Comparison of ENCODE assay signal across 23 cellular contexts in genomic region chr15:78243076-78243475, GRCh38. TPM values are rescaled to one million over a fixed set of nuclear protein-coding genes. Genes with fewer than 3 reads are reported as not detected.
"Had no signal": no experiment of that assay in that cellular context is flagged by ENCODE, and none has a peak within 500 bp of the region (broad histone marks: within the 10 kb centered on the region; RNA-seq: fewer than 3 reads in every experiment).

No MANE protein-coding gene starts in this region.

- H3K4me1 ChIP-seq: foreskin keratinocyte, testis, upper lobe of right lung had no signal

- DNase-seq: activated B cell treated with CpG ODN at 0.5 μM for 24 hours; activated CD4-positive, alpha-beta memory T cell treated with anti-CD3 and anti-CD28 coated beads, Interleukin-2, amount 10 ng/mL, durations not matched to agents 7 days and 5 days; activated CD4-positive, alpha-beta T cell treated with anti-CD3 and anti-CD28 coated beads for 48 hours; activated CD8-positive, alpha-beta memory T cell treated with anti-CD3 and anti-CD28 coated beads, Interleukin-2, amount 10 ng/mL, durations not matched to agents 7 days and 5 days; activated naive CD4-positive, alpha-beta T cell treated with Interleukin-2 at 50 U/mL for 16 hours; activated naive CD8-positive, alpha-beta T cell treated with anti-CD3 and anti-CD28 coated beads, Interleukin-2, amount 10 ng/mL, durations not matched to agents 7 days and 5 days; central memory CD4-positive, alpha-beta T cell; foreskin keratinocyte; naive B cell; stimulated activated CD4-positive, alpha-beta T cell treated with anti-CD3 and anti-CD28 coated beads, Interleukin-4, amount 100 ng/mL, for 1 hour; SW 1271; T-helper 2 cell; upper lobe of right lung had no signal

- H3K4me3 ChIP-seq: dorsolateral prefrontal cortex, lung, ovary, psoas muscle, smooth muscle cell, stomach, testis, upper lobe of right lung had no signal

- H3K27ac Mint-ChIP-seq: activated B cell treated with CpG ODN at 0.5 μM for 24 hours; activated CD4-positive, alpha-beta memory T cell treated with anti-CD3 and anti-CD28 coated beads, Interleukin-2, amount 10 ng/mL, durations not matched to agents 7 days and 5 days; activated CD8-positive, alpha-beta memory T cell treated with anti-CD3 and anti-CD28 coated beads, Interleukin-2, amount 10 ng/mL, durations not matched to agents 7 days and 5 days; activated naive CD8-positive, alpha-beta T cell treated with anti-CD3 and anti-CD28 coated beads, Interleukin-2, amount 10 ng/mL, durations not matched to agents 7 days and 5 days had no signal

- H3K36me3 Mint-ChIP-seq: activated CD8-positive, alpha-beta memory T cell treated with anti-CD3 and anti-CD28 coated beads, Interleukin-2, amount 10 ng/mL, durations not matched to agents 7 days and 5 days; activated naive CD8-positive, alpha-beta T cell treated with anti-CD3 and anti-CD28 coated beads, Interleukin-2, amount 10 ng/mL, durations not matched to agents 7 days and 5 days; brain; naive B cell had no signal

- H3K9me3 Mint-ChIP-seq: activated B cell treated with CpG ODN at 0.5 μM for 24 hours; activated CD4-positive, alpha-beta memory T cell treated with anti-CD3 and anti-CD28 coated beads, Interleukin-2, amount 10 ng/mL, durations not matched to agents 7 days and 5 days; activated naive CD8-positive, alpha-beta T cell treated with anti-CD3 and anti-CD28 coated beads, Interleukin-2, amount 10 ng/mL, durations not matched to agents 7 days and 5 days; naive B cell had no signal

- H3K9me3 ChIP-seq: ovary, psoas muscle, stomach, testis, upper lobe of right lung had no signal

- H3K36me3 ChIP-seq: ovary, stomach, upper lobe of right lung had no signal

- H3K4me2 ChIP-seq: smooth muscle cell had no signal

- H3K27ac ChIP-seq: foreskin keratinocyte, ovary, psoas muscle, stomach, testis, upper lobe of right lung had no signal

- H3K27me3 ChIP-seq: dorsolateral prefrontal cortex, foreskin keratinocyte, ovary, testis, upper lobe of right lung had no signal

- H3K27me3 Mint-ChIP-seq: activated B cell treated with CpG ODN at 0.5 μM for 24 hours, brain had no signal

- H3K4me3 Mint-ChIP-seq: activated B cell treated with CpG ODN at 0.5 μM for 24 hours; activated CD4-positive, alpha-beta memory T cell treated with anti-CD3 and anti-CD28 coated beads, Interleukin-2, amount 10 ng/mL, durations not matched to agents 7 days and 5 days; activated CD8-positive, alpha-beta memory T cell treated with anti-CD3 and anti-CD28 coated beads, Interleukin-2, amount 10 ng/mL, durations not matched to agents 7 days and 5 days; activated naive CD8-positive, alpha-beta T cell treated with anti-CD3 and anti-CD28 coated beads, Interleukin-2, amount 10 ng/mL, durations not matched to agents 7 days and 5 days; brain; naive B cell had no signal

- ATAC-seq: activated CD8-positive, alpha-beta memory T cell treated with anti-CD3 and anti-CD28 coated beads, Interleukin-2, amount 10 ng/mL, durations not matched to agents 7 days and 5 days had no signal

RNA-seq across cellular contexts. Expression of gene ACSBG1, which starts 8.7 kb away (rescaled TPM):
- total RNA-seq: activated CD4-positive, alpha-beta memory T cell treated with anti-CD3 and anti-CD28 coated beads, Interleukin-2, amount 10 ng/mL, durations not matched to agents 7 days and 5 days; fibroblast of lung; foreskin keratinocyte; left lobe of liver; upper lobe of right lung had no signal
- polyA plus RNA-seq: fibroblast of lung had no signal
